Comparison of ENCODE assay signal across 19 cellular contexts in genomic region chr1:2602311-2602835, GRCh38. TPM values are rescaled to one million over a fixed set of nuclear protein-coding genes. Genes with fewer than 3 reads are reported as not detected.
DNase-seq lines count a peak whose midpoint lies in the region; ATAC-seq and TF ChIP-seq lines count a peak whose summit lies in the region.
"Had no signal": no experiment of that assay in that cellular context is flagged by ENCODE, and none has a peak within 500 bp of the region (broad histone marks: within the 10 kb centered on the region; RNA-seq: fewer than 3 reads in every experiment).

No MANE protein-coding gene starts in this region.

- no peaks in the 10 kb centered on the region for H3K27me3 ChIP-seq in colonic mucosa
- no peaks in the 10 kb centered on the region for H3K27me3 ChIP-seq in aorta (ENCODE audit: control insufficient read depth in 1 of 2, insufficient read depth in 2 of 2, low read length in 1 of 2)
- H3K27me3 ChIP-seq: BE2C had no signal

- TF ChIP-seq CTCF in colonic mucosa (IDR thresholded peaks at IDR 0.05): no peak
- TF ChIP-seq CTCF in progenitor cell of endocrine pancreas (IDR thresholded peaks at IDR 0.05; ENCODE audit: unreplicated experiment): no peak
- TF ChIP-seq CTCF in nephron progenitor cell (IDR thresholded peaks at IDR 0.05): no peak

- H3K4me3 Mint-ChIP-seq in progenitor cell of endocrine pancreas (ENCODE audit: low read depth) (no peak overlapping the region), nephron progenitor cell (no peak overlapping the region)
- H3K4me3 Mint-ChIP-seq: CD8-positive, alpha-beta T cell had no signal

- H3K9me3 ChIP-seq in colonic mucosa (no peaks in the 10 kb centered on the region), aorta (ENCODE audit: control insufficient read depth, low read length) (no peaks in the 10 kb centered on the region)
- H3K9me3 ChIP-seq: BE2C had no signal

- no peak overlapping the region for H3K27ac ChIP-seq in colonic mucosa
- no peak overlapping the region for H3K27ac ChIP-seq in aorta (ENCODE audit: low read depth in 1 of 2, low read length in 2 of 2)

- intact Hi-C loops in colonic mucosa (cut with DNase I): no loop called here
- intact Hi-C loops in aorta (cut with DNase I): no loop called here

- ATAC-seq in aorta (ENCODE audit: low FRiP score): no peak
- ATAC-seq: CD8-positive, alpha-beta T cell had no signal

- H3K4me3 ChIP-seq in colonic mucosa (no peak overlapping the region), aorta (ENCODE audit: low read length in 2 of 2) (no peak overlapping the region)

- H3K36me3 ChIP-seq in colonic mucosa (no peaks in the 10 kb centered on the region), aorta (ENCODE audit: control insufficient read depth in 1 of 2, insufficient read depth in 2 of 2, low read length in 1 of 2) (no peaks in the 10 kb centered on the region)
- H3K36me3 ChIP-seq: BE2C had no signal

- no peaks in the 10 kb centered on the region for H3K4me1 ChIP-seq in colonic mucosa
- H3K4me1 ChIP-seq in aorta (ENCODE audit: control insufficient read depth in 1 of 2, insufficient read depth in 2 of 2, low read length in 2 of 2): no peaks in the 10 kb centered on the region
- H3K4me1 ChIP-seq: BE2C had no signal

- WGBS in aorta, 2 donors: 79 to 81% methylated on average over 15 of the region's 15 CpGs

- H3K9me3 Mint-ChIP-seq in progenitor cell of endocrine pancreas (ENCODE audit: low read depth) (peaks cover 5% of the 10 kb centered on the region), nephron progenitor cell (peaks cover 13% of the 10 kb centered on the region)
- H3K9me3 Mint-ChIP-seq: CD8-positive, alpha-beta T cell had no signal

- H3K9ac ChIP-seq in colonic mucosa (ENCODE audit: low read depth in 2 of 2, low read length in 2 of 2): no peak overlapping the region

- DNase-seq in activated T-cell treated with anti-CD3 and anti-CD28 coated beads, Interleukin-2, amount 50 U/mL, for 48 hours: peak; percentile 11 to 13
- no peak for DNase-seq in activated T-cell treated with anti-CD3 and anti-CD28 coated beads, Interleukin-2, amount 50 U/mL, for 1 hour
- peak; percentile 13 for DNase-seq in colonic mucosa
- DNase-seq in progenitor cell of endocrine pancreas (ENCODE audit: low spot score, unreplicated experiment): no peak
- peak; percentile 37 to 45 for DNase-seq in aorta
- no peak for DNase-seq in COR-L47 (lab: John Stamatoyannopoulos, UW)
- no peak for DNase-seq in nephron progenitor cell
- DNase-seq: BE2C; CD8-positive, alpha-beta T cell; GOT3; KG1; MV-4-11; NCI-H1417; NCI-H187; NCI-H226; NCI-H524; NCI-H82; OCI-M1 had no signal

- H3K27me3 Mint-ChIP-seq in progenitor cell of endocrine pancreas (peaks cover 27% of the 10 kb centered on the region), nephron progenitor cell (ENCODE audit: low read depth, poor library complexity) (peaks cover 29% of the 10 kb centered on the region)

- H3K36me3 Mint-ChIP-seq in progenitor cell of endocrine pancreas (ENCODE audit: insufficient read depth): peaks cover 2% of the 10 kb centered on the region
- no peaks in the 10 kb centered on the region for H3K36me3 Mint-ChIP-seq in nephron progenitor cell (ENCODE audit: low read depth)
- H3K36me3 Mint-ChIP-seq: CD8-positive, alpha-beta T cell had no signal

- H3K27ac Mint-ChIP-seq in progenitor cell of endocrine pancreas (peak overlapping the region; percentile 89), nephron progenitor cell (no peak overlapping the region)
- H3K27ac Mint-ChIP-seq: CD8-positive, alpha-beta T cell had no signal

- H3K4me1 Mint-ChIP-seq in progenitor cell of endocrine pancreas (ENCODE audit: low read depth): peaks cover 1% of the 10 kb centered on the region
- H3K4me1 Mint-ChIP-seq in nephron progenitor cell: peaks cover 7% of the 10 kb centered on the region

RNA-seq across cellular contexts. Expression of gene PRXL2B, which starts 15.8 kb away (rescaled TPM):
- total RNA-seq in colonic mucosa: 100 to 1,000 TPM; 105 to 120 TPM
- 32.0 and 36.4 TPM in 2 replicates for total RNA-seq in progenitor cell of endocrine pancreas
- 10 to 100 TPM in 1 of 2 donors, 1 to 10 TPM in 1; 7.1 to 15.1 TPM for total RNA-seq in aorta
- polyA plus RNA-seq in aorta: 1 to 10 TPM; 6.4 to 7.8 TPM

RNA-seq across cellular contexts. Expression of gene MMEL1, which starts 30.4 kb away (rescaled TPM):
- total RNA-seq in colonic mucosa (10 to 100 TPM; 11.4 to 13.9 TPM), progenitor cell of endocrine pancreas (0.64 and 0.93 TPM in 2 replicates), aorta (1 to 10 TPM in 1 of 2 donors, under 1 TPM in 1; 0.94 to 2.4 TPM)
- polyA plus RNA-seq in aorta: 1 to 10 TPM in 1 of 2 donors, under 1 TPM in 1; 0.63 to 1.8 TPM
- total RNA-seq: A172 had no signal

RNA-seq across cellular contexts. Expression of gene TNFRSF14, which starts 46.2 kb away (rescaled TPM):
- 100 to 1,000 TPM; 111 to 145 TPM for total RNA-seq in colonic mucosa
- total RNA-seq in progenitor cell of endocrine pancreas: 0.41 and 0.75 TPM in 2 replicates
- total RNA-seq in aorta: 10 to 100 TPM; 33.9 to 89.1 TPM
- polyA plus RNA-seq in aorta: 100 to 1,000 TPM in 1 of 2 donors, 10 to 100 TPM in 1; 55.7 to 137 TPM

Comparison
In these comparisons a context has a peak if more than half of its experiments do, and no peak if none do; other contexts are left out.
1. DNase-seq: peak in activated T-cell treated with anti-CD3 and anti-CD28 coated beads, Interleukin-2, amount 50 U/mL, for 48 hours (2 of 2), colonic mucosa (single experiment) and aorta (2 of 2); none in activated T-cell treated with anti-CD3 and anti-CD28 coated beads, Interleukin-2, amount 50 U/mL, for 1 hour (single experiment), progenitor cell of endocrine pancreas (single experiment), COR-L47 (single experiment) and nephron progenitor cell (single experiment).
2. RNA of gene TNFRSF14, which starts 46.2 kb away (total RNA-seq): 111 to 145 TPM in colonic mucosa and 33.9 to 89.1 TPM in aorta; 0.41 to 0.75 TPM in progenitor cell of endocrine pancreas; every median in the first group is over 10 times any median in the second.